In the genomic region with DNA sequence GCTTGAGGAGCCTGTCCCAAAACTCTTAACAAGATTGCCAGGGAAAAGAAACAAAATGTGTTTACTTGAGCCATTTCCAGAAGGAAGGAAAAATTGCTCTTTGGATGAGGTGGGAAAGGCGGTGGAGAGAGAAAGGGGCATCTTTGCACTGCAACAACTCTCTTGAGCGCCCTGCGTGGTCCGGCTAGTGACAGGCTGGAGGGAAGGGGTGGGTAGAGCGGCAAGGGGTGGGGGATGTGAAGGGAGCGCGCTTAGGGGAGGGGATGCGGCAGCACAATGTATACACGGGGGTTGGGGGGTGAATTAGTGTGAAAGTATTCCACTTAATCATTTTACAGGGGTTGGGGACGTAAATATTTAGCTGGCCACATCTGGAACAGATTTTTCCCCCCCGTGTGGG, we compare ENCODE assay signal across 15 cellular contexts. TPM values are rescaled to one million over a fixed set of nuclear protein-coding genes. Genes with fewer than 3 reads are reported as not detected.
DNase-seq lines count a peak whose midpoint lies in the region; ATAC-seq and TF ChIP-seq lines count a peak whose summit lies in the region.
"Had no signal": no experiment of that assay in that cellular context is flagged by ENCODE, and none has a peak within 500 bp of the region (broad histone marks: within the 10 kb centered on the region; RNA-seq: fewer than 3 reads in every experiment).

No MANE protein-coding gene starts in this region.

- H3K9me3 ChIP-seq in H9 (ENCODE audit: control insufficient read depth, low read depth, low read length) (no peaks in the 10 kb centered on the region), ectodermal cell (ENCODE audit: control insufficient read depth, low read length) (no peaks in the 10 kb centered on the region), left lung (no peaks in the 10 kb centered on the region), sigmoid colon (no peaks in the 10 kb centered on the region)
- H3K9me3 ChIP-seq: SK-N-SH had no signal

- no peak for TF ChIP-seq POLR2A in sigmoid colon (IDR thresholded peaks at IDR 0.05)

- H3K23me2 ChIP-seq in H9 (ENCODE audit: insufficient read length, low read depth, low read length, poor library complexity, severe bottlenecking): peaks cover 24% of the 10 kb centered on the region

- H3K9ac ChIP-seq in H9 (ENCODE audit: extremely low read depth, insufficient read length, low read length): peak overlapping the region; percentile 29
- H3K9ac ChIP-seq: SK-N-SH had no signal

- H2BK12ac ChIP-seq in H9 (ENCODE audit: insufficient read length, low read depth, low read length): no peak overlapping the region

- no peak overlapping the region for H2AK5ac ChIP-seq in H9 (ENCODE audit: insufficient read length, low read length)

- H3K4me3 ChIP-seq in ectodermal cell (ENCODE audit: insufficient read depth, low read depth, low read length) (peak overlapping the region; percentile 37), left lung (peak overlapping the region; percentile 25 to 32), sigmoid colon (peak overlapping the region; percentile 57 to 60 (median 59))
- H3K4me3 ChIP-seq: GM12878 had no signal

- H3K27me3 Mint-ChIP-seq in H9 (ENCODE audit: low read depth): peaks cover 66% of the 10 kb centered on the region

- intact Hi-C loops in left lung (cut with DNase I) (no loop called here), sigmoid colon (cut with DNase I) (loop anchor here (5.0 to 10.0 kb wide), 2 partner anchors 53 to 616 kb away; no protein-coding TSS in a partner anchor)

- no peak overlapping the region for H3K23ac ChIP-seq in H9 (ENCODE audit: insufficient read length, low read depth, low read length)

- peak; percentile 31 for DNase-seq in H9
- peak in 1 of 2 donors; percentile 31 for DNase-seq in left lung
- DNase-seq in sigmoid colon: no peak
- no peak for DNase-seq in RKO (ENCODE audit: low spot score)
- DNase-seq in GDM1 (lab: John Stamatoyannopoulos, UW): no peak
- no peak for DNase-seq in NCI-H1092 (lab: John Stamatoyannopoulos, UW)
- DNase-seq: NCI-H1436, NCI-H526 treated with DMSO at 0.1 percent for 48 hours, SK-N-SH had no signal

- H4K20me1 ChIP-seq in H9 (ENCODE audit: control insufficient read depth, insufficient read depth, insufficient read length): no peaks in the 10 kb centered on the region

- H3K4me1 ChIP-seq in H9 (ENCODE audit: insufficient read depth, low read length) (no peaks in the 10 kb centered on the region; the same call in 1 of the 2 replicates), ectodermal cell (ENCODE audit: control insufficient read depth, insufficient read depth, low read length) (peaks cover 21% of the 10 kb centered on the region), left lung (peaks cover 0 to 9% of the 10 kb centered on the region in 2 donors), sigmoid colon (peaks cover 0 to 21% (median 11%) of the 10 kb centered on the region in 4 donors)

- H3K56ac ChIP-seq in H9 (ENCODE audit: insufficient read length, low read depth, low read length): no peak overlapping the region

- no peak overlapping the region for H2AFZ ChIP-seq in H9 (ENCODE audit: low read length)

- H4K8ac ChIP-seq in H9 (replicated peaks; ENCODE audit: insufficient read length, low read depth, low read length): no peak overlapping the region

- ATAC-seq in left lung (no peak), esophagus mucosa (no peak)
- ATAC-seq: GM12878, HCT116 had no signal

- no peaks in the 10 kb centered on the region for H3K79me1 ChIP-seq in H9 (ENCODE audit: insufficient read depth, low read depth, low read length, poor library complexity, severe bottlenecking)

- H2BK15ac ChIP-seq in H9 (ENCODE audit: low read depth, low read length): no peak overlapping the region

- no peak overlapping the region for H4K91ac ChIP-seq in H9 (ENCODE audit: insufficient read length, low read depth, low read length)

- H3K27me3 ChIP-seq in H9 (ENCODE audit: insufficient read depth, low read length): peaks cover 24% of the 10 kb centered on the region; the same call in 1 of the 2 replicates
- peaks cover 46% of the 10 kb centered on the region for H3K27me3 ChIP-seq in ectodermal cell (ENCODE audit: control insufficient read depth, insufficient read depth, low read length, poor library complexity, severe bottlenecking)
- peaks cover 18 to 53% of the 10 kb centered on the region in 2 donors for H3K27me3 ChIP-seq in left lung
- no peaks in the 10 kb centered on the region for H3K27me3 ChIP-seq in sigmoid colon

- H2BK120ac ChIP-seq in H9 (ENCODE audit: low read depth, low read length, poor library complexity, severe bottlenecking): no peak overlapping the region

- H3K4me2 ChIP-seq in H9 (ENCODE audit: insufficient read depth, insufficient read length, low read length): peak overlapping the region; percentile 96

- no peak overlapping the region for H4K5ac ChIP-seq in H9 (ENCODE audit: insufficient read length, low read depth, low read length)

- no peak for TF ChIP-seq EP300 in sigmoid colon (IDR thresholded peaks at IDR 0.05)

- no peak overlapping the region for H3T11ph ChIP-seq in H9 (ENCODE audit: low read length)

- H3K79me2 ChIP-seq in H9 (ENCODE audit: insufficient read depth, low read length): no peaks in the 10 kb centered on the region

- no peak overlapping the region for H3K4ac ChIP-seq in H9 (ENCODE audit: low read depth, low read length)

- H3K4me3 Mint-ChIP-seq in H9: peak overlapping the region; percentile 76 to 93
- H3K4me3 Mint-ChIP-seq: activated T-helper 1 cell treated with anti-CD3 and anti-CD28 coated beads, Interleukin-12 subunit alpha, Interleukin-12 subunit beta, Interleukin-2, Interleukin-4 antibody, amounts not matched to agents 30 ng/mL and 10 ng/mL and 1 ng/mL, durations not matched to agents 14 hours and 24 hours and 36 hours had no signal

- H3K14ac ChIP-seq in H9 (ENCODE audit: insufficient read depth, low read length): no peak overlapping the region

- H3K27ac ChIP-seq in H9 (ENCODE audit: insufficient read length, low read depth, low read length) (no peak overlapping the region), ectodermal cell (ENCODE audit: insufficient read depth, low read depth, low read length, poor library complexity, severe bottlenecking) (no peak overlapping the region), left lung (no peak overlapping the region), sigmoid colon (peak overlapping the region; percentile 63 to 85 (median 81))

- no peak overlapping the region for H3K18ac ChIP-seq in H9 (ENCODE audit: insufficient read length, low read depth, low read length)

- H3K9me3 Mint-ChIP-seq in H9: no peaks in the 10 kb centered on the region
- H3K9me3 Mint-ChIP-seq: activated T-helper 1 cell treated with anti-CD3 and anti-CD28 coated beads, Interleukin-12 subunit alpha, Interleukin-12 subunit beta, Interleukin-2, Interleukin-4 antibody, amounts not matched to agents 30 ng/mL and 10 ng/mL and 1 ng/mL, durations not matched to agents 14 hours and 24 hours and 36 hours had no signal

- H2BK20ac ChIP-seq in H9 (ENCODE audit: low read depth, low read length, poor library complexity, severe bottlenecking): no peak overlapping the region

- no peak overlapping the region for H2BK5ac ChIP-seq in H9 (ENCODE audit: insufficient read length, low read length)

- no peaks in the 10 kb centered on the region for H3K36me3 Mint-ChIP-seq in H9 (ENCODE audit: insufficient read depth in 1 of 3, low read depth in 3 of 3)

- peak overlapping the region in 1 of 3 experiments; percentile 57; a peak in 1 of 7 replicates for H3K27ac Mint-ChIP-seq in H9
- H3K27ac Mint-ChIP-seq: activated T-helper 1 cell treated with anti-CD3 and anti-CD28 coated beads, Interleukin-12 subunit alpha, Interleukin-12 subunit beta, Interleukin-2, Interleukin-4 antibody, amounts not matched to agents 30 ng/mL and 10 ng/mL and 1 ng/mL, durations not matched to agents 14 hours and 24 hours and 36 hours had no signal

- TF ChIP-seq CTCF in H9 (conservative IDR thresholded peaks at IDR 0.05) (no peak), left lung (IDR thresholded peaks at IDR 0.05) (no peak), sigmoid colon (IDR thresholded peaks at IDR 0.05) (no peak)

- H3K36me3 ChIP-seq in ectodermal cell (ENCODE audit: control insufficient read depth, insufficient read depth, low read length): no peaks in the 10 kb centered on the region
- no peaks in the 10 kb centered on the region for H3K36me3 ChIP-seq in left lung
- no peaks in the 10 kb centered on the region for H3K36me3 ChIP-seq in sigmoid colon

- no CpG with 5 or more reads among the region's 11 CpGs for WGBS in H9 (ENCODE audit: extremely low coverage, insufficient read length, low lambda C conversion rate)
- 1 to 3% methylated on average over 9 to 11 of the region's 11 CpGs for WGBS in ectodermal cell, 2 experiments
- WGBS in sigmoid colon, 2 donors: 8 to 32% methylated on average over 11 of the region's 11 CpGs

- H3K4me1 Mint-ChIP-seq in H9: peaks cover 32 to 40% of the 10 kb centered on the region in 2 experiments

RNA-seq across cellular contexts. Expression of a gene that starts 1.3 kb away (rescaled TPM):
- total RNA-seq in H9 (2021) (0.15 TPM in 1 of 2 replicates, not detected in the other), left lung (1 to 10 TPM; 1.2 to 7.8 TPM), sigmoid colon (10 to 100 TPM; 25.8 to 44.9 (median 27.4) TPM), esophagus mucosa (0.20 TPM)
- polyA plus RNA-seq in ectodermal cell (2013, experiment 1 of 4): 1.6 TPM
- polyA plus RNA-seq in ectodermal cell (2013, experiment 2 of 4): 0.55 TPM
- 1.6 TPM for polyA plus RNA-seq in ectodermal cell (2013, experiment 3 of 4)
- 1.4 TPM for polyA plus RNA-seq in ectodermal cell (2013, experiment 4 of 4)
- polyA plus RNA-seq in sigmoid colon: 1 to 10 TPM in 2 of 3 donors, under 1 TPM in 1; 0.92 to 8.4 (median 3.9) TPM
- total RNA-seq: activated T-helper 1 cell treated with anti-CD3 and anti-CD28 coated beads, Interleukin-12 subunit alpha, Interleukin-12 subunit beta, Interleukin-2, Interleukin-4 antibody, amounts not matched to agents 30 ng/mL and 10 ng/mL and 1 ng/mL, durations not matched to agents 14 hours and 24 hours and 36 hours; GM12878; pulmonary artery endothelial cell had no signal
- polyA plus RNA-seq: GM12878, SK-N-SH had no signal

Comparison
In these comparisons a context has a peak if more than half of its experiments do, and no peak if none do; other contexts are left out.
1. H3K27ac ChIP-seq: peak in sigmoid colon (4 of 4); none in H9 (single experiment), ectodermal cell (single experiment) and left lung (0 of 2).
2. Peak in every context shown above with its lines, with median percentiles within 50 percentile points of each other: H3K4me3 ChIP-seq.